ENCODE assay signal across 8 cellular contexts in genomic region chr2:240832205-240832727, GRCh38. TPM values are rescaled to one million over a fixed set of nuclear protein-coding genes. Genes with fewer than 3 reads are reported as not detected.
DNase-seq lines count a peak whose midpoint lies in the region; ATAC-seq and TF ChIP-seq lines count a peak whose summit lies in the region.

No MANE protein-coding gene starts in this region.

- ATAC-seq in GM18858 (IDR thresholded peaks at IDR 0.05; ENCODE audit: unreplicated experiment) (peak; percentile 69), HG03108 (IDR thresholded peaks at IDR 0.05; ENCODE audit: unreplicated experiment) (peak; percentile 65)

- H3K4me3 Mint-ChIP-seq in chondrocyte (ENCODE audit: unreplicated experiment) = peak overlapping the region; percentile 62

- H3K4me1 Mint-ChIP-seq in chondrocyte (ENCODE audit: low read depth) = peaks cover 6% of the 10 kb centered on the region

- no peaks in the 10 kb centered on the region for H3K9me3 Mint-ChIP-seq in chondrocyte (ENCODE audit: low read depth)

- H3K36me3 Mint-ChIP-seq in chondrocyte (ENCODE audit: low read depth) = no peaks in the 10 kb centered on the region

- no peak overlapping the region for H3K27ac Mint-ChIP-seq in chondrocyte (ENCODE audit: unreplicated experiment)

- peaks cover 36% of the 10 kb centered on the region for H3K27me3 Mint-ChIP-seq in chondrocyte (ENCODE audit: low read depth)

- DNase-seq in NCI-H226 (peak; percentile 88), chondrocyte (ENCODE audit: low spot score) (peak; percentile 96), kidney glomerular epithelial cell (lab: John Stamatoyannopoulos, UW) (peak; percentile 3), AML-193 (lab: John Stamatoyannopoulos, UW) (no peak)
- DNase-seq in activated CD4-positive, alpha-beta T cell treated with anti-CD3 and anti-CD28 coated beads for 4 hours = peak; percentile 96 to 97
- DNase-seq in stimulated activated CD4-positive, alpha-beta T cell treated with anti-CD3 and anti-CD28 coated beads, Interleukin-1b, Interleukin-23, amount 100 ng/mL, for 24 hours (ENCODE audit: low read depth in 4 of 4, low spot score in 1 of 4) = peak; percentile 85 to 93 (median 90)

- TF ChIP-seq CTCF in chondrocyte (IDR thresholded peaks at IDR 0.05) = no peak

RNA-seq across cellular contexts. Expression of gene KIF1A, which starts 12.2 kb away (rescaled TPM):
- 15.2 to 63.5 TPM (median 60.0 TPM) in 3 replicates for total RNA-seq in chondrocyte

RNA-seq across cellular contexts. Expression of gene AGXT, which starts 36.4 kb away (rescaled TPM):
- total RNA-seq in chondrocyte = not detected in 3 replicates

Comparison
In these comparisons a context has a peak if more than half of its experiments do, and no peak if none do; other contexts are left out.
1. DNase-seq: peak in NCI-H226 (single experiment), activated CD4-positive, alpha-beta T cell treated with anti-CD3 and anti-CD28 coated beads for 4 hours (2 of 2), chondrocyte (single experiment), kidney glomerular epithelial cell (single experiment) and stimulated activated CD4-positive, alpha-beta T cell treated with anti-CD3 and anti-CD28 coated beads, Interleukin-1b, Interleukin-23, amount 100 ng/mL, for 24 hours (4 of 4); none in AML-193 (0 of 2).